Comparison of ENCODE assay signal across 11 cellular contexts in the genomic region with DNA sequence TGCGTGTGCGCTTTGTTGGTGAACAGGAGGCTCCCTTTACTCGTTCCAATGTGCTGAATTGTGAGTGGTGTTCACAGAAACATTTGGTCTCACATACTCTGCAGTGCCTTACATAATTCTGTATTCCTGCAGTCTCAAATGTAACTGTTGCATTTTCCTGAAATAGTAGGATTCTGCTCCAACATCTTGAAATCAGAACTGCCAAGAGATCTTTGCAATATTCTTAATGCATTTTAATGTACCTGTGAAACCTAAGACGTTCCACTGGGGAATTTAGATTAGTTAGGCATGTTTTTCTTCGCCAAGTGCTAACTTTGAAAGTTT.
A peak's percentile ranks its signal among the peaks of the same experiment; 100 is the strongest.
DNase-seq lines count a peak whose midpoint lies in the region; ATAC-seq, FAIRE-seq and TF ChIP-seq lines count a peak whose summit lies in the region.
"Had no signal": no experiment of that assay in that cellular context is flagged by ENCODE, and none has a peak within 500 bp of the region (broad histone marks: within the 10 kb centered on the region; RNA-seq: fewer than 3 reads in every experiment).

No MANE protein-coding gene starts in this region.

- no peaks in the 10 kb centered on the region for H3K79me2 ChIP-seq in K562 (ENCODE audit: control insufficient read depth, insufficient read depth, low read length)

- H2AFZ ChIP-seq in K562 (ENCODE audit: low read depth, low read length), result peak overlapping the region; percentile 72; the same call in 1 of the 2 replicates

- no peaks in the 10 kb centered on the region for H3K36me3 ChIP-seq in H7 (replicated peaks; ENCODE audit: control insufficient read depth, insufficient read depth, low read length)
- no peaks in the 10 kb centered on the region for H3K36me3 ChIP-seq in K562 (ENCODE audit: control insufficient read depth, insufficient read depth, low read length)

- no peak for FAIRE-seq in K562 (lab: Jason Lieb, UNC)
- FAIRE-seq: RCC 7860 had no signal

- no peaks in the 10 kb centered on the region for H3K9me3 ChIP-seq in K562 (replicated peaks; ENCODE audit: control insufficient read depth, insufficient read depth, low read depth, low read length)
- H3K9me3 ChIP-seq in iPS-18c (ENCODE audit: control insufficient read depth, insufficient read depth, low read length), result no peaks in the 10 kb centered on the region

- WGBS in K562 (ENCODE audit: insufficient coverage, low coverage, missing lambda C conversion rate), result 21% methylated on average over 5 of the region's 5 CpGs

- BruUV-seq in K562 (replicated peaks; lab: Mats Ljungman, UMichigan), result no TSS peak

- intact Hi-C loops in K562 (cut with micrococcal nuclease), result no loop called here

- ATAC-seq in K562 (no peak), GM19023 (IDR thresholded peaks at IDR 0.05; ENCODE audit: unreplicated experiment) (no peak), GM19455 (IDR thresholded peaks at IDR 0.05; ENCODE audit: unreplicated experiment) (no peak), HG03097 (IDR thresholded peaks at IDR 0.05; ENCODE audit: low FRiP score, unreplicated experiment) (no peak)
- ATAC-seq: left colon had no signal

- H3K4me3 ChIP-seq in H7 (ENCODE audit: insufficient read depth, low read depth, low read length), result peak overlapping the region; percentile 47
- no peak overlapping the region for H3K4me3 ChIP-seq in K562
- peak overlapping the region; percentile 52; the same call in 1 of the 2 replicates for H3K4me3 ChIP-seq in iPS-18c (ENCODE audit: insufficient read depth, low read depth, low read length)
- peak overlapping the region; percentile 46 for H3K4me3 ChIP-seq in skeletal muscle cell (ENCODE audit: low read depth, low read length)

- H3K4me2 ChIP-seq in K562 (ENCODE audit: insufficient read depth, low read length), result peak overlapping the region; percentile 58

- no peak for TF ChIP-seq RAD21 in K562 (CRISPR knock-in tag; conservative IDR thresholded peaks at IDR 0.05 in 1 of 2, IDR thresholded peaks at IDR 0.05 in 1 of 2)

- no peak for TF ChIP-seq EP300 in K562 (IDR thresholded peaks at IDR 0.05; ENCODE audit: low read length)

- H3K27ac ChIP-seq in K562 (ENCODE audit: extremely low read depth, low read depth, low read length), result no peak overlapping the region

- no peak overlapping the region for H3K9ac ChIP-seq in K562 (ENCODE audit: insufficient read depth in 1 of 2, low read depth in 2 of 2, low read length in 2 of 2)

- no peak for TF ChIP-seq POLR2A in K562 (conservative IDR thresholded peaks at IDR 0.05)

- DNase-seq in H7, result no peak
- no peak for DNase-seq in K562 (ENCODE audit: extremely low read depth in 1 of 4, low spot score in 3 of 4)
- no peak for DNase-seq in skeletal muscle cell (ENCODE audit: low read depth)
- DNase-seq in SIG-M5 (lab: John Stamatoyannopoulos, UW), result no peak
- DNase-seq: CD4-positive, alpha-beta memory T cell; left colon had no signal

- CTCF ChIA-PET in K562 (lab: Yijun Ruan, JAX; ENCODE audit: low intra/inter-chr PET ratio), result no interaction called here

- no peak for TF ChIP-seq CTCF in K562 (IDR thresholded peaks at IDR 0.05 in 2 of 3, conservative IDR thresholded peaks at IDR 0.05 in 1 of 3; ENCODE audit: insufficient read depth in 2 of 3, low read depth in 1 of 3, low read length in 3 of 3)

- H3K27me3 ChIP-seq in H7 (ENCODE audit: control insufficient read depth, insufficient read depth, low read length) (no peaks in the 10 kb centered on the region; the same call in 1 of the 2 replicates), K562 (ENCODE audit: control insufficient read depth in 2 of 2, insufficient read depth in 2 of 2, low read length in 2 of 2) (peaks cover 4% of the 10 kb centered on the region in 2 experiments; a peak in 2 of 5 replicates)

- no peaks in the 10 kb centered on the region for H4K20me1 ChIP-seq in K562 (replicated peaks; ENCODE audit: control insufficient read depth, insufficient read depth, low read length)

- in situ Hi-C loops in K562 (cut with MboI), result no loop called here

- peaks cover 0 to 4% of the 10 kb centered on the region in 2 experiments; a peak in 1 of 5 replicates for H3K4me1 ChIP-seq in K562 (replicated peaks in 1 of 2; ENCODE audit: control insufficient read depth in 2 of 2, insufficient read depth in 2 of 2, low read length in 2 of 2)

- no peaks in the 10 kb centered on the region for H3K9me1 ChIP-seq in K562 (ENCODE audit: control insufficient read depth, insufficient read depth, low read length)

- POLR2A ChIA-PET in K562 (lab: Yijun Ruan, JAX), result no interaction called here

TF ChIP-seq in K562, 482 proteins besides CTCF, POLR2A, EP300 and RAD21:
- TF ChIP-seq ZNF780A (CRISPR knock-in tag; IDR thresholded peaks at IDR 0.05) (no peak), DACH1 (IDR thresholded peaks at IDR 0.05; ENCODE audit: partially characterized antibody) (no peak), NELFE (IDR thresholded peaks at IDR 0.05; ENCODE audit: insufficient read depth, insufficient read length) (no peak), ZC3H8 (IDR thresholded peaks at IDR 0.05) (no peak), POLR3G (IDR thresholded peaks at IDR 0.05; ENCODE audit: extremely low read depth, insufficient read length, insufficient replicate concordance) (no peak)
